ENCODE assay signal across 8 cellular contexts in genomic region chr15:92803852-92804609, GRCh38.
A peak's percentile ranks its signal among the peaks of the same experiment; 100 is the strongest.
DNase-seq lines count a peak whose midpoint lies in the region; ATAC-seq and TF ChIP-seq lines count a peak whose summit lies in the region.

No MANE protein-coding gene starts in this region.

- DNase-seq in DMS153 (lab: John Stamatoyannopoulos, UW), result peak; percentile 82
- no peak for DNase-seq in DMS153 treated with DMSO at 0.1 percent for 48 hours (lab: John Stamatoyannopoulos, UW; ENCODE audit: unreplicated experiment)
- peak; percentile 92 for DNase-seq in amniotic stem cell (lab: John Stamatoyannopoulos, UW)
- DNase-seq in iPS-NIHi11 (ENCODE audit: low spot score), result peak; percentile 32
- DNase-seq in smooth muscle cell of the brain vasculature (ENCODE audit: low read depth, low spot score), result peak; percentile 82

- ATAC-seq in HG03460 (IDR thresholded peaks at IDR 0.05; ENCODE audit: unreplicated experiment), result peak; percentile 38
- ATAC-seq in SK-N-SH treated with all-trans-retinoic acid at 6 μM for 48 hours, result peak; percentile 65
- no peak for ATAC-seq in GM21576 (IDR thresholded peaks at IDR 0.05; ENCODE audit: unreplicated experiment)

TF ChIP-seq in SK-N-SH treated with all-trans-retinoic acid at 6 μM for 48 hours, 23 proteins besides CTCF, POLR2A, EP300 and RAD21:
- no peak for TF ChIP-seq CSDC2 (CRISPR knock-in tag; IDR thresholded peaks at IDR 0.05)
- no peak for TF ChIP-seq ZNF70 (CRISPR knock-in tag; IDR thresholded peaks at IDR 0.05)
- TF ChIP-seq TOX (CRISPR knock-in tag; IDR thresholded peaks at IDR 0.05; ENCODE audit: borderline replicate concordance), result no peak
- no peak for TF ChIP-seq ISL1 (CRISPR knock-in tag; IDR thresholded peaks at IDR 0.05)
- TF ChIP-seq PPARA (CRISPR knock-in tag; IDR thresholded peaks at IDR 0.05; ENCODE audit: borderline replicate concordance), result no peak
- TF ChIP-seq ZFP30 (CRISPR knock-in tag; IDR thresholded peaks at IDR 0.05), result no peak
